14 cellular contexts compared by ENCODE assay signal in the genomic region with DNA sequence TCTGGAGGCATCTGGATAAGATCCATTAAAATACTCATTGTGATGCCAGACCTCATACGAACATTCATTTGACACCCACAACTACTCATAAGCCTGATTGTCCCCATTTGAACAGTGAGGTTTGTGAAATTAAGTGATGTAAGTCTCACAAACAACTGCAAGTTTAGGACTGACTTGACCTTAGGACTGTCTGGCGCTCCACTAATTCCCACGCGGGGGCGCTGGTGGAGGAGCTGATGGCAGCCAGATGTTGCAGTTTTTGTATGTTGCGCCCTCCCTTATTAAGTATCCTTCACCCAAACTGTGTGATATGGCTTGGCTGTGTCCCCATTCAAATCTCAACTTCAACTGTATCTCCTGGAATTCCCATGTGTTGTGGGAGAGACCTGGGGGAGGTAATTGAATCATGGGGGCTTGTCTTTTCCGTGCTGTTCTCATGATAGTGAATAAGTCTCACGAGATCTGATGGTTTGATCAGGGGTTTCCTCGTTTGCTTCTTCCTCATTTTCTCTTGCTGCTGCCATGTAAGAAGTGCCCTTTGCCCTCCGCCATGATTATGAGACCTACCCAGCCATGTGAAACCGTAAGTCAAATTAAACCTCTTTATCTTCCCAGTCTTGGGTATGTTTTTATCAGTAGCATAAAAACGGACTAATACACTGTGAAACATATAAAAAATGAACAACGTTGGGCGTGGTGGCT. TPM values are rescaled to one million over a fixed set of nuclear protein-coding genes. Genes with fewer than 3 reads are reported as not detected.
DNase-seq lines count a peak whose midpoint lies in the region; ATAC-seq, FAIRE-seq and TF ChIP-seq lines count a peak whose summit lies in the region.
"Had no signal": no experiment of that assay in that cellular context is flagged by ENCODE, and none has a peak within 500 bp of the region (broad histone marks: within the 10 kb centered on the region; RNA-seq: fewer than 3 reads in every experiment).

No MANE protein-coding gene starts in this region.

- no peak overlapping the region for H2AFZ ChIP-seq in HepG2 (ENCODE audit: low read length)

- CTCF ChIA-PET in HepG2 (lab: Yijun Ruan, JAX; ENCODE audit: low intra/inter-chr PET ratio, low total read pairs) = no interaction called here

- no peaks in the 10 kb centered on the region for H4K20me1 ChIP-seq in HepG2 (ENCODE audit: insufficient read depth, low read length)

- H3K27me3 ChIP-seq in HepG2 (ENCODE audit: control insufficient read depth in 1 of 2, insufficient read depth in 2 of 2, low read length in 2 of 2) = peaks cover 0 to 3% of the 10 kb centered on the region in 2 experiments; a peak in 1 of 5 replicates
- H3K27me3 ChIP-seq: esophagus muscularis mucosa, pancreas had no signal

- no peak for TF ChIP-seq POLR2A in HepG2 (IDR thresholded peaks at IDR 0.05; ENCODE audit: insufficient read depth in 1 of 2, low read depth in 2 of 2, low read length in 2 of 2)

- no peaks in the 10 kb centered on the region for H3K36me3 ChIP-seq in HepG2 (replicated peaks in 1 of 2; ENCODE audit: control insufficient read depth in 1 of 2, insufficient read depth in 2 of 2, low read length in 2 of 2)
- H3K36me3 ChIP-seq: esophagus muscularis mucosa, pancreas had no signal

- no peaks in the 10 kb centered on the region for H3K9me3 ChIP-seq in HepG2 (ENCODE audit: low read length)
- H3K9me3 ChIP-seq: esophagus muscularis mucosa, pancreas had no signal

- FAIRE-seq in HepG2 (lab: Jason Lieb, UNC) = peak; percentile 76
- FAIRE-seq: pancreas had no signal

- peaks cover 52% of the 10 kb centered on the region for H3K4me1 ChIP-seq in HepG2 (ENCODE audit: insufficient read depth, low read length)
- H3K4me1 ChIP-seq: pancreas had no signal

- peak; percentile 79 for ATAC-seq in HepG2
- ATAC-seq: activated CD8-positive, alpha-beta memory T cell treated with anti-CD3 and anti-CD28 coated beads, Interleukin-2, amount 10 ng/mL, durations not matched to agents 7 days and 5 days had no signal

- intact Hi-C loops in HepG2 (cut with micrococcal nuclease; ENCODE audit: unreplicated experiment) = loop anchor here (2.0 to 10.0 kb wide), 3 partner anchors 34 to 242 kb away; partner anchors contain the start of gene BAG3

- TF ChIP-seq CTCF in choroid plexus epithelial cell (conservative IDR thresholded peaks at IDR 0.05; ENCODE audit: low read depth, low read length) = peak; percentile 55
- peak; percentile 79 for TF ChIP-seq CTCF in HepG2 (CRISPR knock-in tag; IDR thresholded peaks at IDR 0.05)

- no TSS peak for BruUV-seq in HepG2 (replicated peaks; lab: Mats Ljungman, UMichigan)

- DNase-seq in AG08395 (ENCODE audit: low spot score) (peak; percentile 53), HCEC 1CT (peak; percentile 9), choroid plexus epithelial cell (ENCODE audit: low read depth) (peak; percentile 41), HepG2 (ENCODE audit: low spot score) (peak; percentile 50), NCI-H446 (lab: John Stamatoyannopoulos, UW) (no peak), NCI-H510A treated with DMSO at 0.1 percent for 48 hours (lab: John Stamatoyannopoulos, UW) (no peak), COR-L47 (lab: John Stamatoyannopoulos, UW) (no peak), mucosa of gallbladder (ENCODE audit: low spot score) (no peak)
- DNase-seq: activated CD8-positive, alpha-beta memory T cell treated with anti-CD3 and anti-CD28 coated beads, Interleukin-2, amount 10 ng/mL, durations not matched to agents 7 days and 5 days; amygdala; Calu3; NCI-H1417 treated with DMSO at 0.1 percent for 48 hours; pancreas had no signal

- peak; percentile 59; the same call in 1 of the 2 replicates for TF ChIP-seq RAD21 in HepG2 (CRISPR knock-in tag; IDR thresholded peaks at IDR 0.05)

- H3K9ac ChIP-seq in HepG2 (ENCODE audit: insufficient read depth, low read depth, low read length) = no peak overlapping the region; the same call in 1 of the 2 replicates

- H3K4me3 ChIP-seq in choroid plexus epithelial cell (ENCODE audit: low read depth, low read length) = no peak overlapping the region
- H3K4me3 ChIP-seq in HepG2 (replicated peaks in 1 of 3; ENCODE audit: insufficient read depth in 1 of 3, low read depth in 2 of 3, low read length in 3 of 3) = no peak overlapping the region
- H3K4me3 ChIP-seq: esophagus muscularis mucosa, pancreas had no signal

- POLR2A ChIA-PET in HepG2 (lab: Yijun Ruan, JAX) = interaction anchor here (0.9 to 1.2 kb wide), 4 partner anchors 20 to 70 kb away, joined by 3 to 4 read pairs (median 4); partner anchors contain the start of genes BAG3 and TIAL1

- in situ Hi-C loops in HepG2 (cut with HindIII; ENCODE audit: extremely low pct_ligation_motif_present, low pct_unique_long_range_greater_than_20kb) = no loop called here

- no peaks in the 10 kb centered on the region for H3K79me2 ChIP-seq in HepG2 (ENCODE audit: insufficient read depth, low read length)

- no peak for TF ChIP-seq EP300 in HepG2 (IDR thresholded peaks at IDR 0.05; ENCODE audit: low read depth in 2 of 2, low read length in 2 of 2)
- no peak for TF ChIP-seq EP300 in HepG2 (CRISPR knock-in tag; IDR thresholded peaks at IDR 0.05; ENCODE audit: borderline replicate concordance)

- H3K27ac ChIP-seq in HepG2 (ENCODE audit: extremely low read length, insufficient read depth, low read length) = no peak overlapping the region
- H3K27ac ChIP-seq: esophagus muscularis mucosa, pancreas had no signal

- H3K4me2 ChIP-seq in HepG2 (ENCODE audit: low read depth, low read length) = peak overlapping the region; percentile 19; the same call in 1 of the 2 replicates

- 48% methylated on average over 9 of the region's 14 CpGs for WGBS in HepG2 (ENCODE audit: low lambda C conversion rate)

TF ChIP-seq in HepG2, 621 proteins besides CTCF, POLR2A, EP300 and RAD21 (continues in another document):
- TF ChIP-seq HNF4A (CRISPR knock-in tag; IDR thresholded peaks at IDR 0.05) = peak; percentile 71

RNA-seq across cellular contexts. Expression of gene TIAL1, which starts 20.3 kb away (rescaled TPM):
- 31.5 and 36.6 TPM in 2 replicates for total RNA-seq in HepG2 (2016; rRNA removed; fragmentation: Illumina TruSeq; extraction: Trizol)
- total RNA-seq in HepG2 (2016; cell fraction: cytosol; rRNA removed; fragmentation: Illumina TruSeq; extraction: Trizol; ENCODE audit: low read depth) = 19.8 and 22.7 TPM in 2 replicates
- total RNA-seq in HepG2 (2016; cell fraction: insoluble cytoplasmic fraction; rRNA removed; fragmentation: Illumina TruSeq; extraction: Trizol) = 32.7 and 33.0 TPM in 2 replicates
- total RNA-seq in HepG2 (2016; cell fraction: membrane; rRNA removed; fragmentation: Illumina TruSeq; extraction: Trizol) = 32.9 and 34.8 TPM in 2 replicates
- 74.7 and 93.9 TPM in 2 replicates for total RNA-seq in HepG2 (2016; cell fraction: nucleus; rRNA removed; fragmentation: Illumina TruSeq; extraction: Trizol)
- 145 and 148 TPM in 2 replicates for polyA plus RNA-seq in HepG2 (2011; rRNA removed)
- polyA plus RNA-seq in HepG2 (2011; cell fraction: cytosol; rRNA removed) = 29.6 and 41.0 TPM in 2 replicates
- polyA plus RNA-seq in HepG2 (2011; cell fraction: nucleus; rRNA removed) = 368 and 448 TPM in 2 replicates
- 152 and 155 TPM in 2 replicates for polyA plus RNA-seq in HepG2 (2012)
- 16.3 and 18.6 TPM in 2 replicates for polyA plus RNA-seq in HepG2 (2016; cell fraction: cytosol; fragmentation: Illumina TruSeq; extraction: Trizol; ENCODE audit: low read depth)
- polyA plus RNA-seq in HepG2 (2016; cell fraction: insoluble cytoplasmic fraction; fragmentation: Illumina TruSeq; extraction: Trizol; ENCODE audit: low read depth) = 72.0 and 75.0 TPM in 2 replicates
- polyA plus RNA-seq in HepG2 (2016; cell fraction: membrane; fragmentation: Illumina TruSeq; extraction: Trizol; ENCODE audit: low read depth) = 36.1 and 39.6 TPM in 2 replicates
- 291 and 317 TPM in 2 replicates for polyA plus RNA-seq in HepG2 (2016; cell fraction: nucleus; fragmentation: Illumina TruSeq; extraction: Trizol; ENCODE audit: insufficient read depth, low read depth)
- polyA minus RNA-seq in HepG2 (2011; rRNA and poly(A)+ RNA removed; ENCODE audit: low replicate concordance) = 17.9 and 42.2 TPM in 2 replicates
- 27.6 and 31.4 TPM in 2 replicates for polyA minus RNA-seq in HepG2 (2011; cell fraction: cytosol; rRNA and poly(A)+ RNA removed)
- 199 and 216 TPM in 2 replicates for polyA minus RNA-seq in HepG2 (2011; cell fraction: nucleus; rRNA and poly(A)+ RNA removed)
- total RNA-seq in mucosa of gallbladder = 126 TPM

RNA-seq across cellular contexts. Expression of gene BAG3, which starts 34.1 kb away (rescaled TPM):
- total RNA-seq in HepG2 (2016; rRNA removed; fragmentation: Illumina TruSeq; extraction: Trizol) (6.7 and 7.9 TPM in 2 replicates), mucosa of gallbladder (65.9 TPM)
- total RNA-seq in HepG2 (2016; cell fraction: cytosol; rRNA removed; fragmentation: Illumina TruSeq; extraction: Trizol; ENCODE audit: low read depth) = 1.7 and 2.0 TPM in 2 replicates
- total RNA-seq in HepG2 (2016; cell fraction: insoluble cytoplasmic fraction; rRNA removed; fragmentation: Illumina TruSeq; extraction: Trizol) = 6.7 and 7.5 TPM in 2 replicates
- total RNA-seq in HepG2 (2016; cell fraction: membrane; rRNA removed; fragmentation: Illumina TruSeq; extraction: Trizol) = 4.9 and 5.1 TPM in 2 replicates
- total RNA-seq in HepG2 (2016; cell fraction: nucleus; rRNA removed; fragmentation: Illumina TruSeq; extraction: Trizol) = 4.8 and 6.3 TPM in 2 replicates
- 2.9 and 3.0 TPM in 2 replicates for polyA plus RNA-seq in HepG2 (2011; rRNA removed)
- polyA plus RNA-seq in HepG2 (2011; cell fraction: cytosol; rRNA removed) = 2.5 and 3.1 TPM in 2 replicates
- polyA plus RNA-seq in HepG2 (2011; cell fraction: nucleus; rRNA removed) = 9.0 and 9.5 TPM in 2 replicates
- 12.7 and 14.8 TPM in 2 replicates for polyA plus RNA-seq in HepG2 (2012)
- polyA plus RNA-seq in HepG2 (2016; cell fraction: cytosol; fragmentation: Illumina TruSeq; extraction: Trizol; ENCODE audit: low read depth) = 1.9 and 2.1 TPM in 2 replicates
- 15.1 and 20.8 TPM in 2 replicates for polyA plus RNA-seq in HepG2 (2016; cell fraction: insoluble cytoplasmic fraction; fragmentation: Illumina TruSeq; extraction: Trizol; ENCODE audit: low read depth)
- 3.2 and 4.9 TPM in 2 replicates for polyA plus RNA-seq in HepG2 (2016; cell fraction: membrane; fragmentation: Illumina TruSeq; extraction: Trizol; ENCODE audit: low read depth)
- 14.7 and 18.1 TPM in 2 replicates for polyA plus RNA-seq in HepG2 (2016; cell fraction: nucleus; fragmentation: Illumina TruSeq; extraction: Trizol; ENCODE audit: insufficient read depth, low read depth)
- 3.1 and 5.4 TPM in 2 replicates for polyA minus RNA-seq in HepG2 (2011; rRNA and poly(A)+ RNA removed; ENCODE audit: low replicate concordance)
- 6.2 and 6.5 TPM in 2 replicates for polyA minus RNA-seq in HepG2 (2011; cell fraction: cytosol; rRNA and poly(A)+ RNA removed)
- polyA minus RNA-seq in HepG2 (2011; cell fraction: nucleus; rRNA and poly(A)+ RNA removed) = 2.2 and 3.2 TPM in 2 replicates

Comparison
In these comparisons a context has a peak if more than half of its experiments do, and no peak if none do; other contexts are left out.
1. DNase-seq: peak in AG08395 (single experiment), HCEC 1CT (single experiment), choroid plexus epithelial cell (single experiment) and HepG2 (single experiment); none in NCI-H446 (0 of 2), NCI-H510A treated with DMSO at 0.1 percent for 48 hours (single experiment), COR-L47 (single experiment) and mucosa of gallbladder (single experiment).